15 cellular contexts compared by ENCODE assay signal in genomic region chr2:238164906-238165287, GRCh38. TPM values are rescaled to one million over a fixed set of nuclear protein-coding genes. Genes with fewer than 3 reads are reported as not detected.
A peak's percentile ranks its signal among the peaks of the same experiment; 100 is the strongest.
DNase-seq lines count a peak whose midpoint lies in the region; ATAC-seq and TF ChIP-seq lines count a peak whose summit lies in the region.
"Had no signal": no experiment of that assay in that cellular context is flagged by ENCODE, and none has a peak within 500 bp of the region (broad histone marks: within the 10 kb centered on the region; RNA-seq: fewer than 3 reads in every experiment).

No MANE protein-coding gene starts in this region.

- H3K36me3 ChIP-seq in upper lobe of right lung (peaks cover 17% of the 10 kb centered on the region), testis (ENCODE audit: low read depth, missing control alignments) (no peaks in the 10 kb centered on the region)

- intact Hi-C loops in upper lobe of right lung (cut with DNase I) (no loop called here), testis (cut with DNase I; ENCODE audit: low total_unique reads) (no loop called here)

- H3K9me3 Mint-ChIP-seq in chondrocyte (ENCODE audit: low read depth) (no peaks in the 10 kb centered on the region), nephron progenitor cell (no peaks in the 10 kb centered on the region)

- no peaks in the 10 kb centered on the region for H3K27me3 Mint-ChIP-seq in chondrocyte (ENCODE audit: low read depth)
- H3K27me3 Mint-ChIP-seq in nephron progenitor cell (ENCODE audit: low read depth, poor library complexity), result peaks cover 58% of the 10 kb centered on the region

- no peak overlapping the region for H3K27ac ChIP-seq in upper lobe of right lung
- no peak overlapping the region for H3K27ac ChIP-seq in testis
- H3K27ac ChIP-seq: BLaER1, HL-60 had no signal

- TF ChIP-seq POLR2A in testis (IDR thresholded peaks at IDR 0.05), result no peak

- H3K4me1 Mint-ChIP-seq in chondrocyte (ENCODE audit: low read depth) (peaks cover 38% of the 10 kb centered on the region), nephron progenitor cell (peaks cover 23% of the 10 kb centered on the region)

- H3K9me3 ChIP-seq in upper lobe of right lung (no peaks in the 10 kb centered on the region), testis (no peaks in the 10 kb centered on the region)
- H3K9me3 ChIP-seq: BLaER1 had no signal

- H3K27me3 ChIP-seq in upper lobe of right lung, result peaks cover 43% of the 10 kb centered on the region
- no peaks in the 10 kb centered on the region for H3K27me3 ChIP-seq in testis

- H3K36me3 Mint-ChIP-seq in chondrocyte (ENCODE audit: low read depth), result peaks cover 2% of the 10 kb centered on the region
- peaks cover 7% of the 10 kb centered on the region for H3K36me3 Mint-ChIP-seq in nephron progenitor cell (ENCODE audit: low read depth)

- 75 to 83% methylated on average over 8 of the region's 8 CpGs for WGBS in testis, 2 donors

- H3K4me3 Mint-ChIP-seq in chondrocyte (ENCODE audit: unreplicated experiment), result peak overlapping the region; percentile 42
- peak overlapping the region; percentile 68 for H3K4me3 Mint-ChIP-seq in nephron progenitor cell

- H3K4me3 ChIP-seq in upper lobe of right lung, result no peak overlapping the region
- H3K4me3 ChIP-seq in testis, result no peak overlapping the region
- H3K4me3 ChIP-seq: BLaER1 had no signal

- no peak for TF ChIP-seq CTCF in chondrocyte (IDR thresholded peaks at IDR 0.05)
- no peak for TF ChIP-seq CTCF in nephron progenitor cell (IDR thresholded peaks at IDR 0.05)
- no peak for TF ChIP-seq CTCF in upper lobe of right lung (IDR thresholded peaks at IDR 0.05)
- no peak for TF ChIP-seq CTCF in testis (IDR thresholded peaks at IDR 0.05)

- H3K27ac Mint-ChIP-seq in chondrocyte (ENCODE audit: unreplicated experiment), result peak overlapping the region; percentile 42
- H3K27ac Mint-ChIP-seq in nephron progenitor cell, result no peak overlapping the region

- DNase-seq in activated CD8-positive, alpha-beta memory T cell treated with anti-CD3 and anti-CD28 coated beads, Interleukin-2, amount 50 U/mL, for 4 hours, result peak; percentile 13
- no peak for DNase-seq in activated CD8-positive, alpha-beta memory T cell treated with anti-CD3 and anti-CD28 coated beads, Interleukin-2, amount 50 U/mL, for 48 hours
- DNase-seq in chondrocyte (ENCODE audit: low spot score), result peak; percentile 72
- DNase-seq in nephron progenitor cell, result no peak
- peak; percentile 40 for DNase-seq in upper lobe of right lung
- DNase-seq in testis, result no peak
- DNase-seq in activated CD4-positive, alpha-beta T cell treated with anti-CD3 and anti-CD28 coated beads for 4 hours, result no peak
- DNase-seq: NCI-H1436 treated with DMSO at 0.1 percent for 48 hours, NCI-H226, NCI-H526 treated with DMSO at 0.1 percent for 48 hours, OCI-M1, RPMI8226 had no signal

- H3K4me1 ChIP-seq in upper lobe of right lung, result peaks cover 8% of the 10 kb centered on the region
- H3K4me1 ChIP-seq in testis, result peaks cover 11% of the 10 kb centered on the region

- no peak for ATAC-seq in upper lobe of right lung
- ATAC-seq in esophagus mucosa, result no peak

RNA-seq across cellular contexts. Expression of gene ERFE, which starts 6.1 kb away (rescaled TPM):
- total RNA-seq in chondrocyte, result 1.8 to 10.3 TPM (median 9.4 TPM) in 3 replicates
- total RNA-seq in upper lobe of right lung, result not detected
- 0.44 TPM for total RNA-seq in esophagus mucosa
- total RNA-seq in testis, result 10 to 100 TPM in 1 of 2 donors, 1 to 10 TPM in 1; 9.5 to 23.1 TPM
- 31.0 TPM for polyA plus RNA-seq in testis (ENCODE audit: insufficient read depth, low read depth, low replicate concordance)

RNA-seq across cellular contexts. Expression of gene KLHL30, which starts 26.4 kb away (rescaled TPM):
- total RNA-seq in chondrocyte, result 12.2 to 25.6 TPM (median 24.4 TPM) in 3 replicates
- total RNA-seq in upper lobe of right lung, result 0.90 TPM
- total RNA-seq in esophagus mucosa, result 0.08 TPM
- total RNA-seq in testis, result under 1 TPM; 0.16 to 0.37 TPM
- 0.29 TPM for polyA plus RNA-seq in testis (ENCODE audit: insufficient read depth, low read depth, low replicate concordance)

RNA-seq across cellular contexts. Expression of gene ILKAP, which starts 38.6 kb away (rescaled TPM):
- total RNA-seq in chondrocyte, result 24.9 to 36.7 TPM (median 29.7 TPM) in 3 replicates
- 47.2 TPM for total RNA-seq in upper lobe of right lung
- total RNA-seq in esophagus mucosa, result 29.5 TPM
- 10 to 100 TPM; 59.8 to 65.3 TPM for total RNA-seq in testis
- polyA plus RNA-seq in testis (ENCODE audit: insufficient read depth, low read depth, low replicate concordance), result 44.8 TPM

Comparison
In these comparisons a context has a peak if more than half of its experiments do, and no peak if none do; other contexts are left out.
1. DNase-seq: peak in activated CD8-positive, alpha-beta memory T cell treated with anti-CD3 and anti-CD28 coated beads, Interleukin-2, amount 50 U/mL, for 4 hours (single experiment), chondrocyte (single experiment) and upper lobe of right lung (single experiment); none in activated CD8-positive, alpha-beta memory T cell treated with anti-CD3 and anti-CD28 coated beads, Interleukin-2, amount 50 U/mL, for 48 hours (single experiment), nephron progenitor cell (single experiment), testis (single experiment) and activated CD4-positive, alpha-beta T cell treated with anti-CD3 and anti-CD28 coated beads for 4 hours (0 of 2).